ENCODE assay signal across 13 cellular contexts in genomic region chr19:35116085-35116801, GRCh38. TPM values are rescaled to one million over a fixed set of nuclear protein-coding genes. Genes with fewer than 3 reads are reported as not detected.
DNase-seq lines count a peak whose midpoint lies in the region; ATAC-seq, FAIRE-seq and TF ChIP-seq lines count a peak whose summit lies in the region.
"Had no signal": no experiment of that assay in that cellular context is flagged by ENCODE, and none has a peak within 500 bp of the region (broad histone marks: within the 10 kb centered on the region; RNA-seq: fewer than 3 reads in every experiment).

No MANE protein-coding gene starts in this region.

- H3K4me3 Mint-ChIP-seq in neural progenitor cell, result peak overlapping the region; percentile 5
- H3K4me3 Mint-ChIP-seq in stimulated activated effector memory CD8-positive, alpha-beta T cell treated with anti-CD3 and anti-CD28 coated beads, Interleukin-12 subunit alpha, Interleukin-12 subunit beta, amount 100 ng/mL, for 72 hours, result no peak overlapping the region
- H3K4me3 Mint-ChIP-seq: activated naive CD4-positive, alpha-beta T cell treated with anti-CD3 and anti-CD28 coated beads, Interleukin-2, amount 10 ng/mL, durations not matched to agents 7 days and 5 days; T-helper 17 cell had no signal

- H4K20me1 ChIP-seq in neural progenitor cell (ENCODE audit: low read depth), result no peaks in the 10 kb centered on the region

- no peak for ATAC-seq in A549
- no peak for ATAC-seq in stimulated activated effector memory CD8-positive, alpha-beta T cell treated with anti-CD3 and anti-CD28 coated beads, Interleukin-12 subunit alpha, Interleukin-12 subunit beta, amount 100 ng/mL, for 72 hours
- ATAC-seq: T-helper 17 cell had no signal

- no peak overlapping the region for H3K27ac ChIP-seq in A549
- H3K27ac ChIP-seq in neural progenitor cell, result no peak overlapping the region

- H3K36me3 ChIP-seq in endocrine pancreas (ENCODE audit: control insufficient read depth, insufficient read depth, low read length), result no peaks in the 10 kb centered on the region
- H3K36me3 ChIP-seq in neural progenitor cell, result no peaks in the 10 kb centered on the region

- H3K4me1 Mint-ChIP-seq in neural progenitor cell, result peaks cover 27% of the 10 kb centered on the region
- H3K4me1 Mint-ChIP-seq in stimulated activated effector memory CD8-positive, alpha-beta T cell treated with anti-CD3 and anti-CD28 coated beads, Interleukin-12 subunit alpha, Interleukin-12 subunit beta, amount 100 ng/mL, for 72 hours, result peaks cover 8% of the 10 kb centered on the region

- no peaks in the 10 kb centered on the region for H3K79me2 ChIP-seq in neural progenitor cell (ENCODE audit: low read depth)

- peak; percentile 43 for FAIRE-seq in A549 (lab: Jason Lieb, UNC)
- FAIRE-seq: colon had no signal

- H3K4me2 ChIP-seq in A549 (no peak overlapping the region), neural progenitor cell (no peak overlapping the region)

- H3K4me1 ChIP-seq in A549 (peaks cover 19% of the 10 kb centered on the region; the same call in 2 of the 3 replicates), endocrine pancreas (ENCODE audit: control insufficient read depth, insufficient read depth, low read length) (no peaks in the 10 kb centered on the region), neural progenitor cell (peaks cover 11% of the 10 kb centered on the region)

- no peaks in the 10 kb centered on the region for H3K9me3 ChIP-seq in A549
- no peaks in the 10 kb centered on the region for H3K9me3 ChIP-seq in endocrine pancreas (ENCODE audit: control insufficient read depth, low read length)
- no peaks in the 10 kb centered on the region for H3K9me3 ChIP-seq in neural progenitor cell (ENCODE audit: low read depth)

- TF ChIP-seq CTCF in A549 (IDR thresholded peaks at IDR 0.05), result no peak
- TF ChIP-seq CTCF in neural progenitor cell (IDR thresholded peaks at IDR 0.05), result no peak

- H3K9ac ChIP-seq in endocrine pancreas (ENCODE audit: control insufficient read depth, insufficient read depth, low read length) (peak overlapping the region; percentile 54), neural progenitor cell (no peak overlapping the region)

- TF ChIP-seq EP300 in A549 (IDR thresholded peaks at IDR 0.05), result no peak

- H3F3A ChIP-seq in neural progenitor cell (ENCODE audit: low read depth), result no peaks in the 10 kb centered on the region

- no peaks in the 10 kb centered on the region for H3K9me3 Mint-ChIP-seq in neural progenitor cell
- H3K9me3 Mint-ChIP-seq in stimulated activated effector memory CD8-positive, alpha-beta T cell treated with anti-CD3 and anti-CD28 coated beads, Interleukin-12 subunit alpha, Interleukin-12 subunit beta, amount 100 ng/mL, for 72 hours, result no peaks in the 10 kb centered on the region
- H3K9me3 Mint-ChIP-seq: activated naive CD4-positive, alpha-beta T cell treated with anti-CD3 and anti-CD28 coated beads, Interleukin-2, amount 10 ng/mL, durations not matched to agents 7 days and 5 days had no signal

- TF ChIP-seq RAD21 in A549 (conservative IDR thresholded peaks at IDR 0.05 in 1 of 2, IDR thresholded peaks at IDR 0.05 in 1 of 2), result no peak

- no peak overlapping the region for H3K4me3 ChIP-seq in A549
- no peak overlapping the region for H3K4me3 ChIP-seq in endocrine pancreas (ENCODE audit: control insufficient read depth, insufficient read depth, low read length)
- H3K4me3 ChIP-seq in neural progenitor cell, result no peak overlapping the region

- CTCF ChIA-PET in A549 (lab: Yijun Ruan, JAX), result interaction anchor here (0.9 to 6.9 kb wide), 18 partner anchors 9 to 147 kb away, joined by 3 to 148 read pairs (median 12); partner anchors contain the start of genes FXYD1, FXYD7 and LGI4

- no peaks in the 10 kb centered on the region for H3K36me3 Mint-ChIP-seq in neural progenitor cell
- H3K36me3 Mint-ChIP-seq in stimulated activated effector memory CD8-positive, alpha-beta T cell treated with anti-CD3 and anti-CD28 coated beads, Interleukin-12 subunit alpha, Interleukin-12 subunit beta, amount 100 ng/mL, for 72 hours, result no peaks in the 10 kb centered on the region
- H3K36me3 Mint-ChIP-seq: activated naive CD4-positive, alpha-beta T cell treated with anti-CD3 and anti-CD28 coated beads, Interleukin-2, amount 10 ng/mL, durations not matched to agents 7 days and 5 days had no signal

- POLR2A ChIA-PET in A549 (lab: Yijun Ruan, JAX), result interaction anchor here (0.8 kb wide), 1 partner anchor 8 kb away, joined by 3 read pairs; no protein-coding TSS in a partner anchor

- H3K27ac Mint-ChIP-seq in neural progenitor cell, result no peak overlapping the region
- no peak overlapping the region for H3K27ac Mint-ChIP-seq in stimulated activated effector memory CD8-positive, alpha-beta T cell treated with anti-CD3 and anti-CD28 coated beads, Interleukin-12 subunit alpha, Interleukin-12 subunit beta, amount 100 ng/mL, for 72 hours
- H3K27ac Mint-ChIP-seq: activated naive CD4-positive, alpha-beta T cell treated with anti-CD3 and anti-CD28 coated beads, Interleukin-2, amount 10 ng/mL, durations not matched to agents 7 days and 5 days; T-helper 17 cell had no signal

- DNase-seq in A549 (ENCODE audit: low read depth in 1 of 2, low spot score in 1 of 2) (no peak), NCI-H69 (lab: John Stamatoyannopoulos, UW) (peak; percentile 96), neural progenitor cell (ENCODE audit: low spot score) (no peak), NCI-H226 (no peak), NOMO-1 (lab: John Stamatoyannopoulos, UW; ENCODE audit: unreplicated experiment in 2 of 2) (no peak), NOMO-1 treated with DMSO at 0.1 percent for 48 hours (lab: John Stamatoyannopoulos, UW; ENCODE audit: unreplicated experiment) (no peak)
- DNase-seq in stimulated activated effector memory CD8-positive, alpha-beta T cell treated with anti-CD3 and anti-CD28 coated beads, Interleukin-12 subunit alpha, Interleukin-12 subunit beta, amount 100 ng/mL, for 72 hours (ENCODE audit: low spot score in 2 of 2), result no peak
- DNase-seq: activated naive CD4-positive, alpha-beta T cell treated with anti-CD3 and anti-CD28 coated beads, Interleukin-2, amount 10 ng/mL, durations not matched to agents 7 days and 5 days; T-helper 17 cell had no signal

- no peak overlapping the region for H2AFZ ChIP-seq in neural progenitor cell (replicated peaks)

- 50% methylated on average over 13 of the region's 13 CpGs for WGBS in A549 (ENCODE audit: missing lambda C conversion rate)

- TF ChIP-seq POLR2A in A549 (IDR thresholded peaks at IDR 0.05; ENCODE audit: low read length), result no peak

- H3K27me3 Mint-ChIP-seq in neural progenitor cell (ENCODE audit: insufficient read depth, low read depth), result peaks cover 9% of the 10 kb centered on the region
- H3K27me3 Mint-ChIP-seq: T-helper 17 cell had no signal

- H3K27me3 ChIP-seq in endocrine pancreas (ENCODE audit: control insufficient read depth, insufficient read depth, low read length) (peaks cover 2% of the 10 kb centered on the region), neural progenitor cell (no peaks in the 10 kb centered on the region)

TF ChIP-seq in A549, 52 proteins besides CTCF, POLR2A, EP300 and RAD21 (continues in another document):
- TF ChIP-seq PHF8 (IDR thresholded peaks at IDR 0.05; ENCODE audit: borderline replicate concordance, low read depth), result no peak
- TF ChIP-seq POLR2AphosphoS2 (conservative IDR thresholded peaks at IDR 0.05; ENCODE audit: low read length), result no peak
- TF ChIP-seq RNF2 (IDR thresholded peaks at IDR 0.05; ENCODE audit: borderline replicate concordance, low read depth), result no peak
- TF ChIP-seq MYC (IDR thresholded peaks at IDR 0.05; ENCODE audit: borderline replicate concordance, low read length), result no peak
- no peak for TF ChIP-seq ZSCAN20 (CRISPR knock-in tag; IDR thresholded peaks at IDR 0.05)
- TF ChIP-seq JUNB (IDR thresholded peaks at IDR 0.05), result no peak
- TF ChIP-seq NPAS2 (CRISPR knock-in tag; IDR thresholded peaks at IDR 0.05; ENCODE audit: borderline replicate concordance), result no peak
- no peak for TF ChIP-seq KDM5A (IDR thresholded peaks at IDR 0.05)

RNA-seq across cellular contexts. Expression of gene FXYD3, which starts 0.6 kb away (rescaled TPM):
- polyA plus RNA-seq in A549 (2011; rRNA removed) (0.32 and 0.46 TPM in 2 replicates), A549 (2017; fragmentation: RNase III; extraction: RNeasy Plus Mini Kit Qiagen cat#74134 plus additional on column Dnase treatment) (0.16 TPM in 1 of 3 replicates, not detected in the others)
- polyA plus RNA-seq in A549 (2012; cell fraction: cytosol; rRNA removed), result 0.05 and 0.07 TPM in 2 replicates
- polyA plus RNA-seq in A549 (2012; cell fraction: nucleus; rRNA removed), result 0.17 TPM in 1 of 2 replicates, not detected in the other
- polyA minus RNA-seq in A549 (2011; rRNA and poly(A)+ RNA removed), result not detected in 2 replicates
- total RNA-seq in neural progenitor cell (ENCODE audit: low replicate concordance), result not detected in 2 replicates
- total RNA-seq: liver, pulmonary artery endothelial cell, T-helper 17 cell had no signal

RNA-seq across cellular contexts. Expression of gene LGI4, which starts 18.6 kb away (rescaled TPM):
- polyA plus RNA-seq in A549 (2011; rRNA removed), result 0.06 and 0.13 TPM in 2 replicates
- polyA plus RNA-seq in A549 (2012; cell fraction: cytosol; rRNA removed), result 0.06 and 0.09 TPM in 2 replicates
- 0.92 and 1.1 TPM in 2 replicates for polyA plus RNA-seq in A549 (2012; cell fraction: nucleus; rRNA removed)
- 0.09 to 0.16 TPM (median 0.12 TPM) in 3 replicates for polyA plus RNA-seq in A549 (2017; fragmentation: RNase III; extraction: RNeasy Plus Mini Kit Qiagen cat#74134 plus additional on column Dnase treatment)
- polyA minus RNA-seq in A549 (2011; rRNA and poly(A)+ RNA removed), result 0.21 and 0.29 TPM in 2 replicates
- total RNA-seq in neural progenitor cell (ENCODE audit: low replicate concordance), result 0.81 TPM in 1 of 2 replicates, not detected in the other
- total RNA-seq: pulmonary artery endothelial cell had no signal

RNA-seq across cellular contexts. Expression of gene FXYD1, which starts 22.4 kb away (rescaled TPM):
- polyA plus RNA-seq in A549 (2011; rRNA removed) (not detected in 2 replicates), A549 (2017; fragmentation: RNase III; extraction: RNeasy Plus Mini Kit Qiagen cat#74134 plus additional on column Dnase treatment) (not detected in 3 replicates)
- polyA plus RNA-seq in A549 (2012; cell fraction: cytosol; rRNA removed), result 0.06 and 0.13 TPM in 2 replicates
- polyA plus RNA-seq in A549 (2012; cell fraction: nucleus; rRNA removed), result 0.10 and 0.13 TPM in 2 replicates
- polyA minus RNA-seq in A549 (2011; rRNA and poly(A)+ RNA removed), result not detected in 2 replicates
- total RNA-seq in neural progenitor cell (ENCODE audit: low replicate concordance), result 0.46 TPM in 1 of 2 replicates, not detected in the other

RNA-seq across cellular contexts. Expression of gene FXYD7, which starts 26.8 kb away (rescaled TPM):
- polyA plus RNA-seq in A549 (2011; rRNA removed) (not detected in 2 replicates), A549 (2017; fragmentation: RNase III; extraction: RNeasy Plus Mini Kit Qiagen cat#74134 plus additional on column Dnase treatment) (0.15 TPM in 1 of 3 replicates, not detected in the others)
- 0.20 and 0.21 TPM in 2 replicates for polyA plus RNA-seq in A549 (2012; cell fraction: cytosol; rRNA removed)
- polyA plus RNA-seq in A549 (2012; cell fraction: nucleus; rRNA removed), result 0.09 and 0.12 TPM in 2 replicates
- polyA minus RNA-seq in A549 (2011; rRNA and poly(A)+ RNA removed), result not detected in 2 replicates
- 0.13 and 0.56 TPM in 2 replicates for total RNA-seq in neural progenitor cell (ENCODE audit: low replicate concordance)
- total RNA-seq: pulmonary artery endothelial cell had no signal

RNA-seq across cellular contexts. Expression of gene FXYD5, which starts 38.3 kb away (rescaled TPM):
- polyA plus RNA-seq in A549 (2011; rRNA removed), result 70.8 and 77.3 TPM in 2 replicates
- polyA plus RNA-seq in A549 (2012; cell fraction: cytosol; rRNA removed), result 191 and 198 TPM in 2 replicates
- polyA plus RNA-seq in A549 (2012; cell fraction: nucleus; rRNA removed), result 126 and 158 TPM in 2 replicates
- 106 to 116 TPM (median 113 TPM) in 3 replicates for polyA plus RNA-seq in A549 (2017; fragmentation: RNase III; extraction: RNeasy Plus Mini Kit Qiagen cat#74134 plus additional on column Dnase treatment)
- 154 and 174 TPM in 2 replicates for polyA minus RNA-seq in A549 (2011; rRNA and poly(A)+ RNA removed)
- total RNA-seq in neural progenitor cell (ENCODE audit: low replicate concordance), result 7.8 and 11.6 TPM in 2 replicates
